Comparison of ENCODE assay signal across 16 cellular contexts in the genomic region with DNA sequence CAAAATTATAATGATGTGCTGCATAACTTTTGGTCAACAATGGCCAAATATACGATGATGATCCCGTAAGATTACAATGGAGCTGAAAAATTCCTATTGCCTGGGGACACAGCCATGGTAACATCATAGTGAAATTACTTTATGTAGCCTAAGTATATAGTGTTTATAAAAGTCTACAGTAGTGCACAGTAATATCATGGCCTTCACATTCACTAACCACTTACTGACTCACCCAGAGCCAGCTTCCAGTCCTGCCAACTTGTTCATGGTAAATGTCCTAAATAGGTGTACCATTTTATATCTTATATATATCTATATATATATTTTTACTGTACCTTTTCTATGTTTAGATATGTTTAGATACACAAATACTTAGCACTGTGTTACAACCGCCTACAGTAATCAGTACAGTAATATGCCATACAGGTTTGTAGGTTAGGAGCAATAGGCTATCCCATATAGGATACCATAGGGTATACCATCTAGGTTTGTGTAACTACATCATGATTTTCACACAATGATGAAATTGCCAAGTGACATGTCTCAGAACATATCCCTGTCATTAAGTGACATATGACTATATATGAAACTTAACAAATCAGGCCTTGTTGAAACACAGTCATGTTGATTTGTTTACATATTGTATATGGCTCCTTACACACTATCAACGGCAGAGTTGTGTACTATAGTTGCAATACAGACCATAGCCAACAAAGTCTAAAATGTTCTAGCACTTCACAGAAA. TPM values are rescaled to one million over a fixed set of nuclear protein-coding genes. Genes with fewer than 3 reads are reported as not detected.
"Had no signal": no experiment of that assay in that cellular context is flagged by ENCODE, and none has a peak within 500 bp of the region (broad histone marks: within the 10 kb centered on the region; RNA-seq: fewer than 3 reads in every experiment).

No MANE protein-coding gene starts in this region.

- H3K27ac Mint-ChIP-seq: mesothelial cell of epicardium; nephron; stimulated activated memory B cell treated with anti-CD40 and anti-IgM and Interleukin-4, amounts not matched to agents 10 μg/mL and 1 μg/mL and 100 μg/mL, for 72 hours had no signal

- H3K27me3 ChIP-seq: ascending aorta, gastroesophageal sphincter, heart left ventricle, left lung, upper lobe of right lung had no signal

- H3K4me3 Mint-ChIP-seq: mesothelial cell of epicardium; nephron; stimulated activated memory B cell treated with anti-CD40 and anti-IgM and Interleukin-4, amounts not matched to agents 10 μg/mL and 1 μg/mL and 100 μg/mL, for 72 hours had no signal

- H3K4me2 ChIP-seq: smooth muscle cell had no signal

- H3K27me3 Mint-ChIP-seq: stimulated activated memory B cell treated with anti-CD40 and anti-IgM and Interleukin-4, amounts not matched to agents 10 μg/mL and 1 μg/mL and 100 μg/mL, for 72 hours had no signal

- H3K9me3 ChIP-seq: ascending aorta, gastroesophageal sphincter, heart left ventricle, left lung, upper lobe of right lung had no signal

- H3K4me1 ChIP-seq: gastroesophageal sphincter, heart left ventricle, left lung, parathyroid adenoma, upper lobe of right lung had no signal

- H2AFZ ChIP-seq: parathyroid adenoma had no signal

- DNase-seq: activated CD4-positive, alpha-beta T cell treated with anti-CD3 and anti-CD28 coated beads, Interleukin-2, amount 50 U/mL, for 1 hour; activated naive CD4-positive, alpha-beta T cell treated with Interleukin-2 at 50 U/mL for 16 hours; heart left ventricle; left lung; stimulated activated CD4-positive, alpha-beta T cell treated with anti-CD3 and anti-CD28 coated beads, Interleukin-4, amount 100 ng/mL, for 1 hour; T1000; upper lobe of right lung had no signal

- ATAC-seq: gastroesophageal sphincter; heart left ventricle; left lung; sciatic nerve; stimulated activated memory B cell treated with anti-CD40 and anti-IgM and Interleukin-4, amounts not matched to agents 10 μg/mL and 1 μg/mL and 100 μg/mL, for 72 hours; upper lobe of right lung had no signal

- H3K79me2 ChIP-seq: parathyroid adenoma had no signal

- H3K4me3 ChIP-seq: ascending aorta, coronary artery, gastroesophageal sphincter, heart left ventricle, left lung, smooth muscle cell, upper lobe of right lung had no signal

- H3K9me3 Mint-ChIP-seq: mesothelial cell of epicardium; nephron; stimulated activated memory B cell treated with anti-CD40 and anti-IgM and Interleukin-4, amounts not matched to agents 10 μg/mL and 1 μg/mL and 100 μg/mL, for 72 hours had no signal

- H3K27ac ChIP-seq: ascending aorta, coronary artery, gastroesophageal sphincter, heart left ventricle, left lung, parathyroid adenoma, upper lobe of right lung had no signal

- H3K4me1 Mint-ChIP-seq: mesothelial cell of epicardium; nephron; stimulated activated memory B cell treated with anti-CD40 and anti-IgM and Interleukin-4, amounts not matched to agents 10 μg/mL and 1 μg/mL and 100 μg/mL, for 72 hours had no signal

RNA-seq across cellular contexts. Expression of a gene that starts 30.2 kb away (rescaled TPM):
- total RNA-seq: ascending aorta had no signal
